ENCODE assay signal across 8 cellular contexts in the genomic region with DNA sequence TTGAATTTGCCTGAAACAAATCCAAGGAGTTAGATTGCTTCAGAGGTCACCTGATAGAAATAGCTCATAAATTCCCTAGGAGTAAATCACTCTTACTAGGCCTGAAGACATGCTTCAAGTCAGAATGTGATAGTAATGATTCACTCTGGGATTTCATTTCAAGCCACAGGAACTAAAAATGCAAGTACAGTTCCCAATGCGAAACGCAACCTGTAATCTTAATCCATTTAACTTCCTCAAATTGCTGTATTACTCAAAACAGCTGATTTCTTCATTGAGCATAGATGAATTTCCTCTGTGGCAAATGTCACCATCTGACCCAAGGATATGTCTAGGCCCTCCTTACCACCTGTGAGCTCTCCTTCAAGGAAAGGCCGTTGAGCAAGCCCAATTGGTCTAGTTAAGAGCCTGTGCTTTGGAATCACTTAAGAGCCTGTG. TPM values are rescaled to one million over a fixed set of nuclear protein-coding genes. Genes with fewer than 3 reads are reported as not detected.
DNase-seq lines count a peak whose midpoint lies in the region; ATAC-seq and TF ChIP-seq lines count a peak whose summit lies in the region.

No MANE protein-coding gene starts in this region.

- ATAC-seq in GM18873 (IDR thresholded peaks at IDR 0.05; ENCODE audit: low FRiP score, unreplicated experiment): peak; percentile 70
- peak; percentile 71 for ATAC-seq in HG02840 (IDR thresholded peaks at IDR 0.05; ENCODE audit: low FRiP score, unreplicated experiment)
- ATAC-seq in naive thymus-derived CD8-positive, alpha-beta T cell: no peak
- no peak for ATAC-seq in HG03039 (IDR thresholded peaks at IDR 0.05; ENCODE audit: unreplicated experiment)

- TF ChIP-seq CTCF in PC-9 (conservative IDR thresholded peaks at IDR 0.05): no peak

- no peaks in the 10 kb centered on the region for H3K9me3 Mint-ChIP-seq in naive thymus-derived CD8-positive, alpha-beta T cell
- H3K9me3 Mint-ChIP-seq in activated T-helper 2 cell treated with anti-CD3 and anti-CD28 coated beads, Interferon-gamma antibody, Interleukin-2, Interleukin-4, amounts not matched to agents 10 μg/mL and 5 μg/mL and 100 μg/mL, durations not matched to agents 14 hours and 24 hours and 36 hours: peaks cover 5% of the 10 kb centered on the region

- intact Hi-C loops in PC-9 (cut with micrococcal nuclease; ENCODE audit: unreplicated experiment): no loop called here
- intact Hi-C loops in activated T-helper 2 cell treated with anti-CD3 and anti-CD28 coated beads, Interferon-gamma antibody, Interleukin-2, Interleukin-4, amounts not matched to agents 10 μg/mL and 5 μg/mL and 100 μg/mL, durations not matched to agents 14 hours and 24 hours and 36 hours (cut with micrococcal nuclease): loop anchor here (1.0 to 2.0 kb wide), 5 partner anchors 8 to 32 kb away; no protein-coding TSS in a partner anchor

- H3K9me2 ChIP-seq in PC-9 (ENCODE audit: insufficient read depth): no peaks in the 10 kb centered on the region

- H3K79me2 ChIP-seq in PC-9 (ENCODE audit: low read depth): no peaks in the 10 kb centered on the region

- H3K4me3 ChIP-seq in PC-9: no peak overlapping the region

- H3K4me2 ChIP-seq in PC-9: peak overlapping the region; percentile 39

- H3K36me3 Mint-ChIP-seq in naive thymus-derived CD8-positive, alpha-beta T cell: no peaks in the 10 kb centered on the region
- peaks cover under 1% of the 10 kb centered on the region for H3K36me3 Mint-ChIP-seq in activated T-helper 2 cell treated with anti-CD3 and anti-CD28 coated beads, Interferon-gamma antibody, Interleukin-2, Interleukin-4, amounts not matched to agents 10 μg/mL and 5 μg/mL and 100 μg/mL, durations not matched to agents 14 hours and 24 hours and 36 hours (ENCODE audit: low read depth)

- H3F3A ChIP-seq in PC-9 (ENCODE audit: insufficient read depth, low read depth): peaks cover 21% of the 10 kb centered on the region

- no peaks in the 10 kb centered on the region for H4K20me1 ChIP-seq in PC-9 (ENCODE audit: insufficient read depth)

- peaks cover 29% of the 10 kb centered on the region for H3K4me1 ChIP-seq in PC-9 (replicated peaks; ENCODE audit: insufficient read depth)

- H3K27ac ChIP-seq in PC-9: peak overlapping the region; percentile 87

- no peaks in the 10 kb centered on the region for H3K9me3 ChIP-seq in PC-9 (ENCODE audit: insufficient read depth, low read depth)

- H3K27me3 Mint-ChIP-seq in naive thymus-derived CD8-positive, alpha-beta T cell: no peaks in the 10 kb centered on the region
- peaks cover 39% of the 10 kb centered on the region for H3K27me3 Mint-ChIP-seq in activated T-helper 2 cell treated with anti-CD3 and anti-CD28 coated beads, Interferon-gamma antibody, Interleukin-2, Interleukin-4, amounts not matched to agents 10 μg/mL and 5 μg/mL and 100 μg/mL, durations not matched to agents 14 hours and 24 hours and 36 hours (ENCODE audit: low read depth)

- H3K36me3 ChIP-seq in PC-9 (ENCODE audit: low read depth): no peaks in the 10 kb centered on the region

- BruUV-seq in PC-9 (replicated peaks; lab: Mats Ljungman, UMichigan): no TSS peak

- H3K4me1 Mint-ChIP-seq in naive thymus-derived CD8-positive, alpha-beta T cell: peaks cover 2 to 19% (median 9%) of the 10 kb centered on the region in 4 donors
- peaks cover 22% of the 10 kb centered on the region for H3K4me1 Mint-ChIP-seq in activated T-helper 2 cell treated with anti-CD3 and anti-CD28 coated beads, Interferon-gamma antibody, Interleukin-2, Interleukin-4, amounts not matched to agents 10 μg/mL and 5 μg/mL and 100 μg/mL, durations not matched to agents 14 hours and 24 hours and 36 hours (ENCODE audit: low read depth)

- H3K4me3 Mint-ChIP-seq in naive thymus-derived CD8-positive, alpha-beta T cell: no peak overlapping the region
- no peak overlapping the region for H3K4me3 Mint-ChIP-seq in activated T-helper 2 cell treated with anti-CD3 and anti-CD28 coated beads, Interferon-gamma antibody, Interleukin-2, Interleukin-4, amounts not matched to agents 10 μg/mL and 5 μg/mL and 100 μg/mL, durations not matched to agents 14 hours and 24 hours and 36 hours (ENCODE audit: low read depth)

- CTCF ChIA-PET in PC-9 (lab: Charles Lee): no interaction called here

- no peak overlapping the region for H3K27ac Mint-ChIP-seq in naive thymus-derived CD8-positive, alpha-beta T cell
- H3K27ac Mint-ChIP-seq in activated T-helper 2 cell treated with anti-CD3 and anti-CD28 coated beads, Interferon-gamma antibody, Interleukin-2, Interleukin-4, amounts not matched to agents 10 μg/mL and 5 μg/mL and 100 μg/mL, durations not matched to agents 14 hours and 24 hours and 36 hours: no peak overlapping the region

- POLR2A ChIA-PET in PC-9 (lab: Charles Lee; ENCODE audit: unreplicated experiment): interaction anchor here (0.7 kb wide), 1 partner anchor 19 kb away, joined by 5 read pairs; no protein-coding TSS in a partner anchor
- POLR2A ChIA-PET in naive thymus-derived CD8-positive, alpha-beta T cell (lab: Charles Lee): interaction anchor here (0.5 to 0.9 kb wide), 3 partner anchors 8 to 38 kb away, joined by 3 to 4 read pairs (median 3); no protein-coding TSS in a partner anchor

- 0 out of 2 replicates have a peak overlapping the region, but pooled peaks have one; percentile 11 for H2AFZ ChIP-seq in PC-9

- DNase-seq in PC-9 (peak in 1 of 2 experiments; percentile 96), myocyte (ENCODE audit: low read depth) (peak; percentile 56), NCI-H2196 (lab: John Stamatoyannopoulos, UW; ENCODE audit: unreplicated experiment) (no peak)
- DNase-seq in naive thymus-derived CD8-positive, alpha-beta T cell: no peak
- no peak for DNase-seq in activated T-helper 2 cell treated with anti-CD3 and anti-CD28 coated beads, Interferon-gamma antibody, Interleukin-2, Interleukin-4, amounts not matched to agents 10 μg/mL and 5 μg/mL and 100 μg/mL, durations not matched to agents 14 hours and 24 hours and 36 hours (ENCODE audit: low spot score)

- no peaks in the 10 kb centered on the region for H3K27me3 ChIP-seq in PC-9 (ENCODE audit: insufficient read depth, low read depth)

RNA-seq across cellular contexts. Expression of a gene that starts 32.1 kb away (rescaled TPM):
- total RNA-seq in PC-9 (2021): 52.2 and 60.2 TPM in 2 replicates
- 89.8 and 148 TPM in 2 replicates for total RNA-seq in myocyte
- 20.6 TPM for polyA plus RNA-seq in myocyte (2012)
- total RNA-seq in naive thymus-derived CD8-positive, alpha-beta T cell: 100 to 1,000 TPM; 126 to 131 TPM
- 10 to 100 TPM; 39.5 to 64.7 (median 54.9) TPM for polyA plus RNA-seq in naive thymus-derived CD8-positive, alpha-beta T cell
- 56.2 and 67.2 TPM in 2 replicates for total RNA-seq in activated T-helper 2 cell treated with anti-CD3 and anti-CD28 coated beads, Interferon-gamma antibody, Interleukin-2, Interleukin-4, amounts not matched to agents 10 μg/mL and 5 μg/mL and 100 μg/mL, durations not matched to agents 14 hours and 24 hours and 36 hours

Comparison
In these comparisons a context has a peak if more than half of its experiments do, and no peak if none do; other contexts are left out.
1. ATAC-seq: peak in GM18873 (single experiment) and HG02840 (single experiment); none in naive thymus-derived CD8-positive, alpha-beta T cell (0 of 2) and HG03039 (single experiment).